4 cellular contexts compared by ENCODE assay signal in the genomic region with DNA sequence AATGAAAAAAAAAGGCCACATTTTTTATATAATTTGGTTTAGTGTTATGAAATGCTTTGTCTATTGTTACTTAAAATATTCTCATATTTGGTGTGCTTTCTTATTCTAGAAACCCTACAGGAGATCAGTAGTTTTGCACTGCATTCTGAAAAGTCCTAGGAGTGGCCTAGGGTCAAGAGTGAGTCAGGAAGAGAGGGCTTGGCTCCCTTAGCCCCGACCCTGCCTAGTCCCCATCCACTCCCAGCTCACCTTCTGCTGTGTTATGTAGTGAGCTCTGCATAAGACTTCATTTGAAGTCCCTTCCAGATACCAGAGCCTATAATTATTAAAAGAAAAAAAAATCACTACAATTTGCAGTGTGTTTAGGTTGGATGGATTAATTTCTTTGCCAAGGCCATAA.
TF ChIP-seq lines count a peak whose summit lies in the region.

No MANE protein-coding gene starts in this region.

TF ChIP-seq in SK-N-SH treated with all-trans-retinoic acid at 6 μM for 48 hours, 23 proteins besides CTCF, POLR2A, EP300 and RAD21 (continues in another document):
- no peak for TF ChIP-seq ESRRG (CRISPR knock-in tag; IDR thresholded peaks at IDR 0.05)
- TF ChIP-seq OSR1 (CRISPR knock-in tag; IDR thresholded peaks at IDR 0.05), result no peak
- TF ChIP-seq ZFP3 (CRISPR knock-in tag; IDR thresholded peaks at IDR 0.05), result no peak
- TF ChIP-seq, protein P1, sequence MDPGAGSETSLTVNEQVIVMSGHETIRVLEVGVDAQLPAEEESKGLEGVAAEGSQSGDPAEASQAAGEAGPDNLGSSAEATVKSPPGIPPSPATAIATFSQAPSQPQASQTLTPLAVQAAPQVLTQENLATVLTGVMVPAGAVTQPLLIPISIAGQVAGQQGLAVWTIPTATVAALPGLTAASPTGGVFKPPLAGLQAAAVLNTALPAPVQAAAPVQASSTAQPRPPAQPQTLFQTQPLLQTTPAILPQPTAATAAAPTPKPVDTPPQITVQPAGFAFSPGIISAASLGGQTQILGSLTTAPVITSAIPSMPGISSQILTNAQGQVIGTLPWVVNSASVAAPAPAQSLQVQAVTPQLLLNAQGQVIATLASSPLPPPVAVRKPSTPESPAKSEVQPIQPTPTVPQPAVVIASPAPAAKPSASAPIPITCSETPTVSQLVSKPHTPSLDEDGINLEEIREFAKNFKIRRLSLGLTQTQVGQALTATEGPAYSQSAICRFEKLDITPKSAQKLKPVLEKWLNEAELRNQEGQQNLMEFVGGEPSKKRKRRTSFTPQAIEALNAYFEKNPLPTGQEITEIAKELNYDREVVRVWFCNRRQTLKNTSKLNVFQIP (CRISPR knock-in tag; IDR thresholded peaks at IDR 0.05; ENCODE audit: borderline replicate concordance, low read depth), result no peak
- no peak for TF ChIP-seq CSDC2 (CRISPR knock-in tag; IDR thresholded peaks at IDR 0.05)
- no peak for TF ChIP-seq TOX (CRISPR knock-in tag; IDR thresholded peaks at IDR 0.05; ENCODE audit: borderline replicate concordance)
- TF ChIP-seq, protein P2, sequence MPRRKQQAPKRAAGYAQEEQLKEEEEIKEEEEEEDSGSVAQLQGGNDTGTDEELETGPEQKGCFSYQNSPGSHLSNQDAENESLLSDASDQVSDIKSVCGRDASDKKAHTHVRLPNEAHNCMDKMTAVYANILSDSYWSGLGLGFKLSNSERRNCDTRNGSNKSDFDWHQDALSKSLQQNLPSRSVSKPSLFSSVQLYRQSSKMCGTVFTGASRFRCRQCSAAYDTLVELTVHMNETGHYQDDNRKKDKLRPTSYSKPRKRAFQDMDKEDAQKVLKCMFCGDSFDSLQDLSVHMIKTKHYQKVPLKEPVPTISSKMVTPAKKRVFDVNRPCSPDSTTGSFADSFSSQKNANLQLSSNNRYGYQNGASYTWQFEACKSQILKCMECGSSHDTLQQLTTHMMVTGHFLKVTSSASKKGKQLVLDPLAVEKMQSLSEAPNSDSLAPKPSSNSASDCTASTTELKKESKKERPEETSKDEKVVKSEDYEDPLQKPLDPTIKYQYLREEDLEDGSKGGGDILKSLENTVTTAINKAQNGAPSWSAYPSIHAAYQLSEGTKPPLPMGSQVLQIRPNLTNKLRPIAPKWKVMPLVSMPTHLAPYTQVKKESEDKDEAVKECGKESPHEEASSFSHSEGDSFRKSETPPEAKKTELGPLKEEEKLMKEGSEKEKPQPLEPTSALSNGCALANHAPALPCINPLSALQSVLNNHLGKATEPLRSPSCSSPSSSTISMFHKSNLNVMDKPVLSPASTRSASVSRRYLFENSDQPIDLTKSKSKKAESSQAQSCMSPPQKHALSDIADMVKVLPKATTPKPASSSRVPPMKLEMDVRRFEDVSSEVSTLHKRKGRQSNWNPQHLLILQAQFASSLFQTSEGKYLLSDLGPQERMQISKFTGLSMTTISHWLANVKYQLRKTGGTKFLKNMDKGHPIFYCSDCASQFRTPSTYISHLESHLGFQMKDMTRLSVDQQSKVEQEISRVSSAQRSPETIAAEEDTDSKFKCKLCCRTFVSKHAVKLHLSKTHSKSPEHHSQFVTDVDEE (CRISPR knock-in tag; IDR thresholded peaks at IDR 0.05), result no peak
- no peak for TF ChIP-seq GLIS3 (CRISPR knock-in tag; IDR thresholded peaks at IDR 0.05)

TF ChIP-seq in SK-N-SH, 30 proteins besides CTCF, POLR2A, EP300 and RAD21:
- no peak for TF ChIP-seq RCOR1 (IDR thresholded peaks at IDR 0.05; ENCODE audit: low read length)
- no peak for TF ChIP-seq GATA2 (CRISPR knock-in tag; IDR thresholded peaks at IDR 0.05)
- no peak for TF ChIP-seq TAF1 (IDR thresholded peaks at IDR 0.05; ENCODE audit: borderline replicate concordance, low read depth, low read length)
- no peak for TF ChIP-seq MXI1 (IDR thresholded peaks at IDR 0.05; ENCODE audit: low read depth, low read length)
- no peak for TF ChIP-seq USF2 (IDR thresholded peaks at IDR 0.05; ENCODE audit: borderline replicate concordance, low read depth, low read length)
- TF ChIP-seq TEAD4 (IDR thresholded peaks at IDR 0.05; ENCODE audit: borderline replicate concordance, insufficient read depth), result no peak
- no peak for TF ChIP-seq FOXJ3 (CRISPR knock-in tag; IDR thresholded peaks at IDR 0.05)
- TF ChIP-seq NRF1 (IDR thresholded peaks at IDR 0.05; ENCODE audit: low read depth, low read length), result no peak
- no peak for TF ChIP-seq GABPA (IDR thresholded peaks at IDR 0.05; ENCODE audit: low read depth)
- no peak for TF ChIP-seq SMC3 (IDR thresholded peaks at IDR 0.05; ENCODE audit: low read depth, low read length)
- TF ChIP-seq RXRA (IDR thresholded peaks at IDR 0.05; ENCODE audit: borderline replicate concordance, low read depth), result no peak
- no peak for TF ChIP-seq MAX (IDR thresholded peaks at IDR 0.05; ENCODE audit: low read depth)
- no peak for TF ChIP-seq ZBTB33 (IDR thresholded peaks at IDR 0.05; ENCODE audit: borderline replicate concordance, low read depth)

TF ChIP-seq in GM23338, 12 proteins besides CTCF, POLR2A, EP300 and RAD21:
- no peak for TF ChIP-seq ZNF331 (CRISPR knock-in tag; IDR thresholded peaks at IDR 0.05; ENCODE audit: low read depth)
- no peak for TF ChIP-seq ETS1 (IDR thresholded peaks at IDR 0.05)
TF ChIP-seq in GM23338: peak in this region for 0.

TF ChIP-seq in GM12878, 131 proteins besides CTCF, POLR2A, EP300 and RAD21:
- TF ChIP-seq CBFB (IDR thresholded peaks at IDR 0.05; ENCODE audit: low read depth), result no peak
- TF ChIP-seq E2F8 (IDR thresholded peaks at IDR 0.05; ENCODE audit: low read depth, partially characterized antibody), result no peak
- TF ChIP-seq EZH2 (IDR thresholded peaks at IDR 0.05; ENCODE audit: borderline replicate concordance, control insufficient read depth, low read depth, low read length), result no peak
- no peak for TF ChIP-seq EED (IDR thresholded peaks at IDR 0.05; ENCODE audit: low read depth)
- no peak for TF ChIP-seq ZNF592 (IDR thresholded peaks at IDR 0.05)
- no peak for TF ChIP-seq CEBPB (IDR thresholded peaks at IDR 0.05; ENCODE audit: borderline replicate concordance in 1 of 2, low read depth in 2 of 2, low read length in 2 of 2)
- TF ChIP-seq, protein P3, sequence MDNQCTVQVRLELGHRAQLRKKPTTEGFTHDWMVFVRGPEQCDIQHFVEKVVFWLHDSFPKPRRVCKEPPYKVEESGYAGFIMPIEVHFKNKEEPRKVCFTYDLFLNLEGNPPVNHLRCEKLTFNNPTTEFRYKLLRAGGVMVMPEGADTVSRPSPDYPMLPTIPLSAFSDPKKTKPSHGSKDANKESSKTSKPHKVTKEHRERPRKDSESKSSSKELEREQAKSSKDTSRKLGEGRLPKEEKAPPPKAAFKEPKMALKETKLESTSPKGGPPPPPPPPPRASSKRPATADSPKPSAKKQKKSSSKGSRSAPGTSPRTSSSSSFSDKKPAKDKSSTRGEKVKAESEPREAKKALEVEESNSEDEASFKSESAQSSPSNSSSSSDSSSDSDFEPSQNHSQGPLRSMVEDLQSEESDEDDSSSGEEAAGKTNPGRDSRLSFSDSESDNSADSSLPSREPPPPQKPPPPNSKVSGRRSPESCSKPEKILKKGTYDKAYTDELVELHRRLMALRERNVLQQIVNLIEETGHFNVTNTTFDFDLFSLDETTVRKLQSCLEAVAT (IDR thresholded peaks at IDR 0.05), result no peak
- no peak for TF ChIP-seq PML (IDR thresholded peaks at IDR 0.05; ENCODE audit: low read length)
- TF ChIP-seq NRF1 (conservative IDR thresholded peaks at IDR 0.05; ENCODE audit: low read depth, low read length), result no peak
- TF ChIP-seq, protein P4, sequence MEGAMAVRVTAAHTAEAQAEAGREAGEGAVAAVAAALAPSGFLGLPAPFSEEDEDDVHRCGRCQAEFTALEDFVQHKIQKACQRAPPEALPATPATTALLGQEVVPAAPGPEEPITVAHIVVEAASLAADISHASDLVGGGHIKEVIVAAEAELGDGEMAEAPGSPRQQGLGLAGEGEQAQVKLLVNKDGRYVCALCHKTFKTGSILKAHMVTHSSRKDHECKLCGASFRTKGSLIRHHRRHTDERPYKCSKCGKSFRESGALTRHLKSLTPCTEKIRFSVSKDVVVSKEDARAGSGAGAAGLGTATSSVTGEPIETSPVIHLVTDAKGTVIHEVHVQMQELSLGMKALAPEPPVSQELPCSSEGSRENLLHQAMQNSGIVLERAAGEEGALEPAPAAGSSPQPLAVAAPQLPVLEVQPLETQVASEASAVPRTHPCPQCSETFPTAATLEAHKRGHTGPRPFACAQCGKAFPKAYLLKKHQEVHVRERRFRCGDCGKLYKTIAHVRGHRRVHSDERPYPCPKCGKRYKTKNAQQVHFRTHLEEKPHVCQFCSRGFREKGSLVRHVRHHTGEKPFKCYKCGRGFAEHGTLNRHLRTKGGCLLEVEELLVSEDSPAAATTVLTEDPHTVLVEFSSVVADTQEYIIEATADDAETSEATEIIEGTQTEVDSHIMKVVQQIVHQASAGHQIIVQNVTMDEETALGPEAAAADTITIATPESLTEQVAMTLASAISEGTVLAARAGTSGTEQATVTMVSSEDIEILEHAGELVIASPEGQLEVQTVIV (IDR thresholded peaks at IDR 0.05; ENCODE audit: borderline replicate concordance, partially characterized antibody), result no peak
- TF ChIP-seq ATF7 (IDR thresholded peaks at IDR 0.05; ENCODE audit: low read depth), result no peak
- TF ChIP-seq MEF2B (IDR thresholded peaks at IDR 0.05; ENCODE audit: partially characterized antibody, poor library complexity, severe bottlenecking), result no peak
- no peak for TF ChIP-seq SIX5 (IDR thresholded peaks at IDR 0.05; ENCODE audit: low read depth, low read length, severe bottlenecking)
- TF ChIP-seq, protein P5, sequence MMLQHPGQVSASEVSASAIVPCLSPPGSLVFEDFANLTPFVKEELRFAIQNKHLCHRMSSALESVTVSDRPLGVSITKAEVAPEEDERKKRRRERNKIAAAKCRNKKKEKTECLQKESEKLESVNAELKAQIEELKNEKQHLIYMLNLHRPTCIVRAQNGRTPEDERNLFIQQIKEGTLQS (IDR thresholded peaks at IDR 0.05; ENCODE audit: borderline replicate concordance, extremely low read depth, low read depth, low read length), result no peak
- no peak for TF ChIP-seq TARDBP (IDR thresholded peaks at IDR 0.05; ENCODE audit: borderline replicate concordance)
- no peak for TF ChIP-seq KDM1A (IDR thresholded peaks at IDR 0.05; ENCODE audit: borderline replicate concordance)
